ENCODE assay signal across 25 cellular contexts in the genomic region with DNA sequence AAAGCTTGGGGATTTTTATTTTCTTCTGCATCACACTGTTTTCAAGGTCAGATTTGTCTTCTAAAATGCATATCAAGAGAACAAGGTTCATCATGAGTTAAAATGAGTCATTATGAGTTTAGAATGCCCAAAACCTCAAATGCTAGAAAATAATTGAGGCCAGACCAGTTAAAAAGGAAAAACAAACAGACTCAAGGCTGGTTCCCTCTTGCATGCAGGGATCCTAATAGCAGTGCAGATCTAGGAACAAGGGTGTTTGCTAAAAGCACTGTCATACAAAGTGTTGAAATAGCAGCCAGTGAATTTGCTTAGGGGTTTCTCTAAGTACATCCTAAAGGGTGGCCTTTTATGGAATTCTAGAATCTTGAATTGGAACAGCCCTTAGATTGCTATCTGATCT. TPM values are rescaled to one million over a fixed set of nuclear protein-coding genes. Genes with fewer than 3 reads are reported as not detected.
A peak's percentile ranks its signal among the peaks of the same experiment; 100 is the strongest.
DNase-seq lines count a peak whose midpoint lies in the region; ATAC-seq and TF ChIP-seq lines count a peak whose summit lies in the region.
"Had no signal": no experiment of that assay in that cellular context is flagged by ENCODE, and none has a peak within 500 bp of the region (broad histone marks: within the 10 kb centered on the region; RNA-seq: fewer than 3 reads in every experiment).

No MANE protein-coding gene starts in this region.

- H3K4me3 ChIP-seq in ascending aorta (no peak overlapping the region), foreskin fibroblast (ENCODE audit: low read depth in 1 of 2, low read length in 2 of 2) (no peak overlapping the region)
- H3K4me3 ChIP-seq: GM23338, Peyer's patch, prostate gland, spleen had no signal

- TF ChIP-seq CTCF in ascending aorta (IDR thresholded peaks at IDR 0.05) (no peak), foreskin fibroblast (IDR thresholded peaks at IDR 0.05; ENCODE audit: low read depth, low read length) (no peak)

- H3K27me3 ChIP-seq in ascending aorta = no peaks in the 10 kb centered on the region
- H3K27me3 ChIP-seq: Peyer's patch, spleen had no signal

- H3K9me3 Mint-ChIP-seq in activated CD4-positive, alpha-beta T cell treated with anti-CD3 and anti-CD28 coated beads, Interleukin-2, amount 10 ng/mL, durations not matched to agents 24 days and 14 days = peaks cover 4% of the 10 kb centered on the region
- H3K9me3 Mint-ChIP-seq: activated CD8-positive, alpha-beta T cell treated with anti-CD3 and anti-CD28 coated beads for 36 hours; GM23338; neural crest cell; WTC11 had no signal

- H3K36me3 Mint-ChIP-seq in activated CD4-positive, alpha-beta T cell treated with anti-CD3 and anti-CD28 coated beads, Interleukin-2, amount 10 ng/mL, durations not matched to agents 24 days and 14 days (ENCODE audit: low read depth) = peaks cover 40% of the 10 kb centered on the region

- H3K27ac ChIP-seq in ascending aorta = peak overlapping the region; percentile 19 to 58
- H3K27ac ChIP-seq: KMS-11, Peyer's patch, prostate gland had no signal

- no peak for ATAC-seq in HG03378 (IDR thresholded peaks at IDR 0.05; ENCODE audit: unreplicated experiment)
- ATAC-seq: activated CD8-positive, alpha-beta T cell treated with anti-CD3 and anti-CD28 coated beads for 36 hours; GM23338; WTC11 had no signal

- peaks cover 0 to 10% of the 10 kb centered on the region in 2 donors for H3K4me1 ChIP-seq in ascending aorta
- H3K4me1 ChIP-seq: Peyer's patch, prostate gland had no signal

- intact Hi-C loops in ascending aorta (cut with DNase I) = no loop called here
- intact Hi-C loops in activated CD4-positive, alpha-beta T cell treated with anti-CD3 and anti-CD28 coated beads, Interleukin-2, amount 10 ng/mL, durations not matched to agents 24 days and 14 days (cut with micrococcal nuclease) = no loop called here

- DNase-seq in A172 (ENCODE audit: low spot score) (peak; percentile 2), HT1080 (ENCODE audit: low read depth) (peak; percentile 35), ascending aorta (ENCODE audit: low spot score in 2 of 2) (no peak), foreskin fibroblast (peak; percentile 36 to 87), UCSD-AML1 (lab: John Stamatoyannopoulos, UW; ENCODE audit: unreplicated experiment) (no peak), SHP77 treated with DMSO at 0.1 percent for 48 hours (lab: John Stamatoyannopoulos, UW) (no peak)
- no peak for DNase-seq in activated CD4-positive, alpha-beta T cell treated with anti-CD3 and anti-CD28 coated beads, Interleukin-2, amount 10 ng/mL, durations not matched to agents 24 days and 14 days
- DNase-seq: 8988T; activated CD8-positive, alpha-beta T cell treated with anti-CD3 and anti-CD28 coated beads for 36 hours; activated gamma-delta T cell treated with Interleukin-2 at 50 U/mL for 16 hours; CD4-positive, CD25-positive, alpha-beta regulatory T cell; erythroblast; NCI-H187 treated with DMSO at 0.1 percent for 48 hours; NCI-H226; NCI-H82; Peyer's patch; spleen; stimulated activated CD4-positive, alpha-beta T cell treated with anti-CD3 and anti-CD28 coated beads, Interleukin-4, amount 100 ng/mL, for 4 hours had no signal

- H3K27me3 Mint-ChIP-seq in activated CD4-positive, alpha-beta T cell treated with anti-CD3 and anti-CD28 coated beads, Interleukin-2, amount 10 ng/mL, durations not matched to agents 24 days and 14 days = no peaks in the 10 kb centered on the region
- H3K27me3 Mint-ChIP-seq: activated CD8-positive, alpha-beta T cell treated with anti-CD3 and anti-CD28 coated beads for 36 hours; CD4-positive, CD25-positive, alpha-beta regulatory T cell had no signal

- no peak overlapping the region for H3K4me3 Mint-ChIP-seq in activated CD4-positive, alpha-beta T cell treated with anti-CD3 and anti-CD28 coated beads, Interleukin-2, amount 10 ng/mL, durations not matched to agents 24 days and 14 days
- H3K4me3 Mint-ChIP-seq: activated CD8-positive, alpha-beta T cell treated with anti-CD3 and anti-CD28 coated beads for 36 hours; CD4-positive, CD25-positive, alpha-beta regulatory T cell; GM23338; neural crest cell; WTC11 had no signal

- no peaks in the 10 kb centered on the region for H3K9me3 ChIP-seq in ascending aorta
- H3K9me3 ChIP-seq: Peyer's patch, prostate gland, spleen had no signal

- H3K4me1 Mint-ChIP-seq in activated CD4-positive, alpha-beta T cell treated with anti-CD3 and anti-CD28 coated beads, Interleukin-2, amount 10 ng/mL, durations not matched to agents 24 days and 14 days = peaks cover 18% of the 10 kb centered on the region

- H3K27ac Mint-ChIP-seq in activated CD4-positive, alpha-beta T cell treated with anti-CD3 and anti-CD28 coated beads, Interleukin-2, amount 10 ng/mL, durations not matched to agents 24 days and 14 days = no peak overlapping the region
- H3K27ac Mint-ChIP-seq: activated CD8-positive, alpha-beta T cell treated with anti-CD3 and anti-CD28 coated beads for 36 hours; CD4-positive, CD25-positive, alpha-beta regulatory T cell; GM23338; WTC11 had no signal

- H3K36me3 ChIP-seq in ascending aorta = peaks cover 15 to 16% of the 10 kb centered on the region in 2 donors
- H3K36me3 ChIP-seq: prostate gland had no signal

RNA-seq across cellular contexts. Expression of a gene that starts 15.3 kb away (rescaled TPM):
- not detected in 2 replicates for total RNA-seq in A172 (2014; rRNA removed; shearing (Covaris generic))
- total RNA-seq in HT1080 (2014; rRNA removed; shearing (Covaris generic)) = 0.70 and 0.95 TPM in 2 replicates
- polyA plus RNA-seq in HT1080 (2015; cell fraction: cytosol; rRNA removed) = 1.2 and 1.3 TPM in 2 replicates
- polyA plus RNA-seq in HT1080 (2015; cell fraction: nucleus; rRNA removed) = 0.37 and 0.69 TPM in 2 replicates
- 3.4 TPM for total RNA-seq in ascending aorta
- 11.4 and 11.5 TPM in 2 replicates for total RNA-seq in activated CD4-positive, alpha-beta T cell treated with anti-CD3 and anti-CD28 coated beads, Interleukin-2, amount 10 ng/mL, durations not matched to agents 24 days and 14 days
- total RNA-seq: SK-MEL-5 had no signal

Comparison
In these comparisons a context has a peak if more than half of its experiments do, and no peak if none do; other contexts are left out.
1. DNase-seq: peak in A172 (single experiment), HT1080 (single experiment) and foreskin fibroblast (2 of 2); none in ascending aorta (0 of 2), UCSD-AML1 (single experiment), SHP77 treated with DMSO at 0.1 percent for 48 hours (single experiment) and activated CD4-positive, alpha-beta T cell treated with anti-CD3 and anti-CD28 coated beads, Interleukin-2, amount 10 ng/mL, durations not matched to agents 24 days and 14 days (single experiment).